8 cellular contexts compared by ENCODE assay signal in the genomic region with DNA sequence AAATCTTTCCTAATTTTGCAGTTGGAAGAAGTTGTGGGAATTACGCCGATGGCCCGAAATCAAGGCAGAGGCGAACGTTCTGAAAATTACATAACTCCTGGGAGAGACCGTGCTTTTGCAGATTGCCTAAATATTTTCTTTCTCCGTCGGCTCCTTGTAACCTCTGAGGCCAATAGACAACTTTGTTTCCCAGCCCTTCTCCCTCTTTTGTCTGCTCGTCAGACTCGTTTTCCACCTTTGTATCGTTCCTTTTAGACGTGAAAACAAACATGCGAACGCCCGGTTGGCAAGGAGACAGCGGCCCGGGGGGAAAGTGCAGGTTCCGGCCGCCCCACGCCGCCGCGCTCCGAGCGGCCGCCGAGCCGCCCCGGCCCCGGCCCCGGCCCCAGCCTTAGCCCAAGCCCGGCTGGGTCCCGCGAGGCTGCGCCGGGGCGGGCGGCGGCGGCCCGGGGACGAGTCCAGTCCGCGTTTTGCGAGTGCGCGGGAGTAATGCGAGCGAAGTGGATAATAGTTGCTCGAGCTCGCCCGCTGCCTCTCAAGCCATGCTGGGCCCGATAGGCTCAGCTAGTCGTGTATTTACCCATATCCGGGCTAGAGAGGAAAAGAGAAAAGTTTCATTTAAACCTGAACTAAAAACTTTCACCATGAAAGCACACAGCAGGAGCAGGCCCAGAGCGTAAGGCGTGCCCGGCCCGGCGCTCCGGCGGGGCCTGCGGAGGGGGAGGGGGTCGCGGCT. TPM values are rescaled to one million over a fixed set of nuclear protein-coding genes. Genes with fewer than 3 reads are reported as not detected.
DNase-seq lines count a peak whose midpoint lies in the region; TF ChIP-seq lines count a peak whose summit lies in the region.

A gene (plus strand): TSS at position 538 of the 736 bp plus-strand sequence. CDS start 303 bp downstream, outside the sequence.

- H3K27me3 ChIP-seq in MG63, result no peaks in the 10 kb centered on the region

- no peak for TF ChIP-seq CTCF in type B pancreatic cell (conservative IDR thresholded peaks at IDR 0.05)

- peak within 1 kb of the TSS; percentile 68 for H3K4me3 ChIP-seq in MG63

- peak within 1 kb of the TSS; percentile 98 for H3K4me3 Mint-ChIP-seq in type B pancreatic cell

- H3K9me3 ChIP-seq in MG63, result no peaks in the 10 kb centered on the region

- DNase-seq in GM03348 (ENCODE audit: low spot score) (peak; percentile 90), H4 (ENCODE audit: low spot score) (peak; percentile 41), MG63 (peak; percentile 76), SW480 (ENCODE audit: low spot score) (peak; percentile 80), cardiac septum (ENCODE audit: low spot score) (peak; percentile 90), posterior vena cava (ENCODE audit: low spot score) (peak; percentile 95), type B pancreatic cell (ENCODE audit: extremely low spot score, unreplicated experiment) (peak; percentile 87)
- peak; percentile 49 for DNase-seq in activated naive CD8-positive, alpha-beta T cell treated with anti-CD3 and anti-CD28 coated beads, Interleukin-2, amount 50 U/mL, for 16 hours (ENCODE audit: low read depth, low spot score)

- intact Hi-C loops in cardiac septum (cut with DNase I) (loop anchor here (5.0 to 10.0 kb wide), 2 partner anchors 55 to 212 kb away; no protein-coding TSS in a partner anchor), posterior vena cava (cut with DNase I) (loop anchor here (2.0 to 10.0 kb wide), 3 partner anchors 90 to 212 kb away; no protein-coding TSS in a partner anchor)

- H3K36me3 Mint-ChIP-seq in type B pancreatic cell, result no peaks in the 10 kb centered on the region

- H3K36me3 ChIP-seq in MG63, result no peaks in the 10 kb centered on the region

- no peaks in the 10 kb centered on the region for H3K27me3 Mint-ChIP-seq in type B pancreatic cell

- H3K9me3 Mint-ChIP-seq in type B pancreatic cell, result no peaks in the 10 kb centered on the region

- peaks cover 46% of the 10 kb centered on the region for H3K4me1 Mint-ChIP-seq in type B pancreatic cell (ENCODE audit: unreplicated experiment)

- H3K27ac Mint-ChIP-seq in type B pancreatic cell, result peak within 1 kb of the TSS; percentile 96

RNA-seq across cellular contexts. Expression of the gene that starts here (rescaled TPM):
- 5.6 and 8.0 TPM in 2 replicates for total RNA-seq in H4 (2014; rRNA removed; shearing (Covaris generic))
- 9.2 and 9.9 TPM in 2 replicates for total RNA-seq in MG63 (2014; rRNA removed; shearing (Covaris generic); ENCODE audit: low replicate concordance)
- total RNA-seq in cardiac septum, result 61.1 TPM
- total RNA-seq in posterior vena cava, result 10 to 100 TPM; 79.3 to 84.6 TPM
- total RNA-seq in type B pancreatic cell (ENCODE audit: low replicate concordance), result 66.2 and 97.2 TPM in 2 replicates

Comparison
In these comparisons a context has a peak if more than half of its experiments do, and no peak if none do; other contexts are left out.
1. Peak in every context shown above with its lines: DNase-seq and H3K4me3 ChIP-seq.
2. DNase-seq: peak in every context shown above with its lines; median percentile 95 in posterior vena cava; 90 in GM03348; 90 in cardiac septum; 87 in type B pancreatic cell; 80 in SW480; 76 in MG63; 49 in activated naive CD8-positive, alpha-beta T cell treated with anti-CD3 and anti-CD28 coated beads, Interleukin-2, amount 50 U/mL, for 16 hours; 41 in H4.